In the genomic region with DNA sequence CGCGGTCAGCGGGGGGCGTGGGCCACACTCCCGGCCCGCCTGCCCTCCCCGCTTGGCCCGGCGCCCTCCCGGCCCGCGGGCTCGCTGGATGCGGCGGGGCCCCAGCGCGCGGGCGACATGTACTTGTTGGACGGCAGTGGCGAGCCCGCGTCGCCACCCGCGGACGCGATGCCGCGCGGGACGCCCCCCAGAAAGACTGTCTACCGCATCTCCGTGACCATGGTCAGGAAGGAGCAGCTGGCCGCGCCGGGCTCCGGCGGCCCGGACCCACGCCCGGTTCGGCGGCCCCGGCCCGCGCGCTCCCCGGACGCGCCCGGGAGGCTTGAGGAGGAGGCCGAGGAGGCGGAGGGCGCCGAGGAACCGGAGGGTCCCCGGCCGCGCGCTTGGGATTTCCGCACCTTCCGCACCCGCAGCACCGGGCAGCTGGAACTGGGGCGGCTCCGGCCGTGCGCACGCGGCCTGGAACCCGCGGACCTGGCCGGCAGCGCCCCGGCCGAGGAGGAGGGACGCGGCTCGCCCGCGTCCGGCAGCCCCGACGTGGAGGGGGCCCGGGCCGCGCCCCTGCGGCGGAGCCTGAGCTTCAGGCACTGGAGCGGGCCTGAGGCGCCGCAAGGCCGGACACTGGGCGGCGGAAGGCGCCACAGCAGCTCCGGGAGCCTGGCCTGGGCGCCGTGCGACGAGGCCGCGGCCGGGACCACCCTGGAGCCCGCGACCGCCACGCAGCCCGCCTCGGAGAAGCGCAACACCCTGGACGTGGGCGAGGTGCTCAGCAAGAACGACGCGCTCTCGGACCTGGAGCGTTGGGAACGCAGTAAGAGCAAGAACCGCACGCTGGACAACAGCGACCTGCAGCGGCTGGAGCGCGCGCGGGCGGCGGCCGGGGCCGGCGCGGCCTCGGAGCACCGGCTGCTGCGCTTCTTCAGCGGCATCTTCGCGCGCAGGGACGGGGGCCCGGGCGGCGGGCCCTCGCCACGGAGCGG, we compare ENCODE assay signal across 8 cellular contexts.
A peak's percentile ranks its signal among the peaks of the same experiment; 100 is the strongest.
DNase-seq lines count a peak whose midpoint lies in the region; ATAC-seq, FAIRE-seq and TF ChIP-seq lines count a peak whose summit lies in the region.

No MANE protein-coding gene starts in this region.

- peak; percentile 39 for DNase-seq in AG09309 (ENCODE audit: low read depth)
- peak; percentile 10 for DNase-seq in MG63
- DNase-seq in cerebellar cortex (ENCODE audit: low spot score): peak; percentile 62
- DNase-seq in kidney: peak; percentile 75
- no peak for DNase-seq in spleen
- DNase-seq in activated CD4-positive, CD25-positive, alpha-beta regulatory T cell (lab: John Stamatoyannopoulos, UW): no peak
- no peak for DNase-seq in activated naive CD4-positive, alpha-beta T cell treated with Interleukin-2 at 50 U/mL for 16 hours

- H3K4me1 ChIP-seq in kidney (ENCODE audit: control insufficient read depth in 1 of 2, insufficient read depth in 1 of 2, low read depth in 1 of 2, low read length in 2 of 2): peaks cover 7 to 11% of the 10 kb centered on the region in 2 donors
- peaks cover 5 to 38% (median 22%) of the 10 kb centered on the region in 6 donors for H3K4me1 ChIP-seq in spleen

- no peak overlapping the region for H3K9ac ChIP-seq in kidney (ENCODE audit: low read length in 2 of 2)

- TF ChIP-seq CTCF in AG09309 (IDR thresholded peaks at IDR 0.05; ENCODE audit: control insufficient read depth, insufficient read depth, low read depth, low read length, missing control alignments): peak; percentile 51
- peak; percentile 46 for TF ChIP-seq CTCF in kidney (IDR thresholded peaks at IDR 0.05; ENCODE audit: borderline replicate concordance, extremely low read depth, insufficient read depth)
- peak in 5 of 11 experiments; percentile 15 to 42 (median 34) for TF ChIP-seq CTCF in spleen (IDR thresholded peaks at IDR 0.05 in 8 of 11, conservative IDR thresholded peaks at IDR 0.05 in 3 of 11)

- H3K4me3 ChIP-seq in AG09309 (ENCODE audit: control insufficient read depth, low read depth, low read length) (peak overlapping the region; percentile 5), MG63 (no peak overlapping the region), kidney (ENCODE audit: low read length in 2 of 2) (no peak overlapping the region), spleen (peak overlapping the region in 7 of 8 donors; percentile 13 to 70 (median 46))

- no peaks in the 10 kb centered on the region for H3K9me3 ChIP-seq in MG63
- no peaks in the 10 kb centered on the region for H3K9me3 ChIP-seq in kidney (ENCODE audit: control insufficient read depth in 1 of 2, low read length in 2 of 2)
- no peaks in the 10 kb centered on the region for H3K9me3 ChIP-seq in spleen

- ATAC-seq in GM21447 (IDR thresholded peaks at IDR 0.05; ENCODE audit: unreplicated experiment): no peak

- no peak for TF ChIP-seq POLR2A in spleen (IDR thresholded peaks at IDR 0.05)

- H3K27me3 ChIP-seq in MG63 (no peaks in the 10 kb centered on the region), spleen (replicated peaks in 1 of 7) (peaks cover 0 to 88% (median 29%) of the 10 kb centered on the region in 7 donors)

- H3K27ac ChIP-seq in kidney (ENCODE audit: low read depth in 2 of 2, low read length in 2 of 2): no peak overlapping the region
- H3K27ac ChIP-seq in spleen: no peak overlapping the region

- intact Hi-C loops in kidney (cut with DNase I) (no loop called here), spleen (cut with DNase I; ENCODE audit: low total_unique reads) (no loop called here)

- H3K36me3 ChIP-seq in MG63: no peaks in the 10 kb centered on the region
- H3K36me3 ChIP-seq in kidney (ENCODE audit: control insufficient read depth in 1 of 2, insufficient read depth in 2 of 2, low read length in 2 of 2): no peaks in the 10 kb centered on the region
- no peaks in the 10 kb centered on the region for H3K36me3 ChIP-seq in spleen

- 4 to 12% (median 6%) methylated on average over 10 to 148 of the region's 148 CpGs for WGBS in spleen, 5 donors

- no peak for FAIRE-seq in kidney (lab: Jason Lieb, UNC)

Comparison
In these comparisons a context has a peak if more than half of its experiments do, and no peak if none do; other contexts are left out.
1. DNase-seq: peak in AG09309 (single experiment), MG63 (single experiment), cerebellar cortex (single experiment) and kidney (single experiment); none in spleen (single experiment), activated CD4-positive, CD25-positive, alpha-beta regulatory T cell (0 of 4) and activated naive CD4-positive, alpha-beta T cell treated with Interleukin-2 at 50 U/mL for 16 hours (single experiment).
2. H3K4me3 ChIP-seq: peak in AG09309 (single experiment) and spleen (7 of 8); none in MG63 (single experiment) and kidney (0 of 2).